In the genomic region with DNA sequence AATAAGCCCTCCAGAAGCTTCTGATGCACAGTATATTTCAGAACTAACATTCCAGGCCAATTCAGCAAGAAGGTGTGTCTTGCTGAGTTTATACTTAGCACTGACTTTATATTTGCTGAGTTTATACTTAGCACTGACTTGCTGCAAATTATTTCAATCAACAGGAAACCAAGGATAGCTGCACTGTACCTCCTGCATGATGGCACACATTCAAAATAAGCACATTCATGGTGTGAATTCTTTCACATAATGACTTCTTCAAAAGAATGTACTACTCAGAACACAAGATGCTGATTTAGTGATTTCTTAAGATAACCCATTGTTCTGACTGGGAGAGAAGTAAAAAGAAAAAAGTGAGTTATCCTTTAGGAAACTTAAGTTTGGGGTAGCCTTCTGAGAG, we compare ENCODE assay signal across 1 cellular context.
TF ChIP-seq lines count a peak whose summit lies in the region.

No MANE protein-coding gene starts in this region.

TF ChIP-seq in IMR-90, 13 proteins besides CTCF, POLR2A, EP300 and RAD21:
- TF ChIP-seq MXI1 (IDR thresholded peaks at IDR 0.05; ENCODE audit: borderline replicate concordance, low read depth, low read length): no peak
- no peak for TF ChIP-seq RCOR1 (IDR thresholded peaks at IDR 0.05; ENCODE audit: insufficient replicate concordance, low read length)
